32 cellular contexts compared by ENCODE assay signal in the genomic region with DNA sequence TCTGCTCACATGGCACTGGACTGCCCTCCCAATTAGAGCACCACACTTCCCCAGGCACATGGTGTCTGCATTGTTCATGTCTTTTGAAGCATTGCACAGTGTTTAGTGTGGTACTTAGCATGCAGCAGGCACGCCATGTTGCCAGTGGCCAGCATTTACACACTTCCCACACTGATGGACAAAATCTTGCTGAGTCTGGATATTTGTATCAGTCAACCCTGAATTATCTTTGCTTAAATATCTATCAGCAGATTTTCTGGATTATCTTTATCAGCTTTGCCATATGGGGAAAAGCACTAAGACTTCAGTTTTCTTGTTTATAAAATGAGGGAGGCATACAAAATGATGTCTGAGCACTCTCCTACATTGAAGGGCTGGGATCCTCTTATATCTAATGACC.
"Had no signal": no experiment of that assay in that cellular context is flagged by ENCODE, and none has a peak within 500 bp of the region (broad histone marks: within the 10 kb centered on the region; RNA-seq: fewer than 3 reads in every experiment).

No MANE protein-coding gene starts in this region.

- H3K9me3 ChIP-seq: adrenal gland, body of pancreas, esophagus muscularis mucosa, gastroesophageal sphincter had no signal

- H3K36me3 ChIP-seq: adrenal gland, esophagus muscularis mucosa, gastroesophageal sphincter had no signal

- H3K27me3 ChIP-seq: adrenal gland, body of pancreas, esophagus muscularis mucosa, gastroesophageal sphincter had no signal

- H3K27ac Mint-ChIP-seq: activated CD4-positive, alpha-beta memory T cell treated with anti-CD3 and anti-CD28 coated beads for 36 hours; activated CD4-positive, alpha-beta T cell treated with anti-CD3 and anti-CD28 coated beads for 36 hours; activated CD4-positive, alpha-beta T cell treated with anti-CD3 and anti-CD28 coated beads, Interleukin-2, amount 10 ng/mL, durations not matched to agents 24 days and 14 days; activated CD8-positive, alpha-beta memory T cell treated with anti-CD3 and anti-CD28 coated beads, Interleukin-2, amount 10 ng/mL, durations not matched to agents 7 days and 5 days; activated CD8-positive, alpha-beta T cell treated with anti-CD3 and anti-CD28 coated beads, Interleukin-2, amount 10 ng/mL, durations not matched to agents 7 days and 5 days; activated naive CD4-positive, alpha-beta T cell treated with anti-CD3 and anti-CD28 coated beads for 36 hours; activated naive CD4-positive, alpha-beta T cell treated with anti-CD3 and anti-CD28 coated beads, Interleukin-2, amount 50 U/mL, for 24 hours; activated naive CD8-positive, alpha-beta T cell treated with anti-CD3 and anti-CD28 coated beads for 36 hours; activated naive CD8-positive, alpha-beta T cell treated with anti-CD3 and anti-CD28 coated beads, Interleukin-2, amount 50 U/mL, for 24 hours; activated T-helper 1 cell treated with anti-CD3 and anti-CD28 coated beads, Interleukin-12 subunit alpha, Interleukin-12 subunit beta, Interleukin-2, Interleukin-4 antibody, amounts not matched to agents 30 ng/mL and 10 ng/mL and 1 ng/mL, durations not matched to agents 14 hours and 24 hours and 36 hours; activated T-helper 2 cell treated with anti-CD3 and anti-CD28 coated beads, Interferon-gamma antibody, Interleukin-2, Interleukin-4, amounts not matched to agents 10 μg/mL and 5 μg/mL and 100 μg/mL, durations not matched to agents 14 hours and 24 hours and 36 hours; effector memory CD8-positive, alpha-beta T cell had no signal

- H3K9me3 Mint-ChIP-seq: activated CD4-positive, alpha-beta memory T cell treated with anti-CD3 and anti-CD28 coated beads for 36 hours; activated CD4-positive, alpha-beta T cell treated with anti-CD3 and anti-CD28 coated beads, Interleukin-2, amount 10 ng/mL, durations not matched to agents 24 days and 14 days; activated naive CD4-positive, alpha-beta T cell treated with anti-CD3 and anti-CD28 coated beads, Interleukin-2, amount 50 U/mL, for 24 hours; activated T-helper 1 cell treated with anti-CD3 and anti-CD28 coated beads, Interleukin-12 subunit alpha, Interleukin-12 subunit beta, Interleukin-2, Interleukin-4 antibody, amounts not matched to agents 30 ng/mL and 10 ng/mL and 1 ng/mL, durations not matched to agents 14 hours and 24 hours and 36 hours; activated T-helper 2 cell treated with anti-CD3 and anti-CD28 coated beads, Interferon-gamma antibody, Interleukin-2, Interleukin-4, amounts not matched to agents 10 μg/mL and 5 μg/mL and 100 μg/mL, durations not matched to agents 14 hours and 24 hours and 36 hours had no signal

- H3K27ac ChIP-seq: adrenal gland, body of pancreas, esophagus muscularis mucosa, gastroesophageal sphincter had no signal

- H3K4me1 ChIP-seq: adrenal gland, body of pancreas, esophagus muscularis mucosa, gastroesophageal sphincter had no signal

- H3K4me3 ChIP-seq: adrenal gland, body of pancreas, esophagus muscularis mucosa, gastroesophageal sphincter had no signal

- FAIRE-seq: colon had no signal

- H3K27me3 Mint-ChIP-seq: activated CD4-positive, alpha-beta memory T cell treated with anti-CD3 and anti-CD28 coated beads for 36 hours; activated CD4-positive, alpha-beta T cell treated with anti-CD3 and anti-CD28 coated beads for 36 hours; activated CD4-positive, alpha-beta T cell treated with anti-CD3 and anti-CD28 coated beads, Interleukin-2, amount 10 ng/mL, durations not matched to agents 24 days and 14 days; activated CD8-positive, alpha-beta memory T cell treated with anti-CD3 and anti-CD28 coated beads, Interleukin-2, amount 10 ng/mL, durations not matched to agents 7 days and 5 days; activated naive CD4-positive, alpha-beta T cell treated with anti-CD3 and anti-CD28 coated beads, Interleukin-2, amount 50 U/mL, for 24 hours; activated naive CD8-positive, alpha-beta T cell treated with anti-CD3 and anti-CD28 coated beads for 36 hours; activated naive CD8-positive, alpha-beta T cell treated with anti-CD3 and anti-CD28 coated beads, Interleukin-2, amount 50 U/mL, for 24 hours; effector memory CD8-positive, alpha-beta T cell had no signal

- H3K36me3 Mint-ChIP-seq: activated CD4-positive, alpha-beta memory T cell treated with anti-CD3 and anti-CD28 coated beads for 36 hours; activated CD8-positive, alpha-beta memory T cell treated with anti-CD3 and anti-CD28 coated beads, Interleukin-2, amount 10 ng/mL, durations not matched to agents 7 days and 5 days; activated naive CD4-positive, alpha-beta T cell treated with anti-CD3 and anti-CD28 coated beads, Interleukin-2, amount 50 U/mL, for 24 hours; activated naive CD8-positive, alpha-beta T cell treated with anti-CD3 and anti-CD28 coated beads for 36 hours had no signal

- DNase-seq: activated CD4-positive, alpha-beta memory T cell treated with anti-CD3 and anti-CD28 coated beads for 36 hours; activated CD4-positive, alpha-beta T cell treated with anti-CD3 and anti-CD28 coated beads for 36 hours; activated CD4-positive, alpha-beta T cell treated with anti-CD3 and anti-CD28 coated beads, Interleukin-2, amount 10 ng/mL, durations not matched to agents 24 days and 14 days; activated CD4-positive, CD25-positive, alpha-beta regulatory T cell; activated CD4-positive, CD25-positive, alpha-beta regulatory T cell treated with anti-CD3 and anti-CD28 coated beads, Interleukin-2, amount 50 U/mL, for 72 hours; activated CD8-positive, alpha-beta memory T cell treated with anti-CD3 and anti-CD28 coated beads, Interleukin-2, amount 10 ng/mL, durations not matched to agents 7 days and 5 days; activated CD8-positive, alpha-beta memory T cell treated with anti-CD3 and anti-CD28 coated beads, Interleukin-2, amount 50 U/mL, for 4 hours; activated CD8-positive, alpha-beta T cell treated with anti-CD3 and anti-CD28 coated beads, Interleukin-2, amount 10 ng/mL, durations not matched to agents 7 days and 5 days; activated effector memory CD4-positive, alpha-beta T cell treated with anti-CD3 and anti-CD28 coated beads, Interleukin-2, amount 50 U/mL, for 16 hours; activated naive CD4-positive, alpha-beta T cell treated with anti-CD3 and anti-CD28 coated beads for 36 hours; activated naive CD8-positive, alpha-beta T cell treated with anti-CD3 and anti-CD28 coated beads for 36 hours; activated naive CD8-positive, alpha-beta T cell treated with anti-CD3 and anti-CD28 coated beads, Interleukin-2, amount 50 U/mL, for 24 hours; activated T-cell treated with anti-CD3 and anti-CD28 coated beads, Interleukin-2, amount 50 U/mL, for 1 hour; activated T-cell treated with anti-CD3 and anti-CD28 coated beads, Interleukin-2, amount 50 U/mL, for 48 hours; adrenal gland; amygdala; aorta; body of pancreas; caudate nucleus; cortex of kidney; dermis blood vessel endothelial cell; effector CD4-positive, alpha-beta T cell; effector memory CD8-positive, alpha-beta T cell; erythroblast; foreskin melanocyte; T-helper 2 cell had no signal

- H3K4me3 Mint-ChIP-seq: activated CD4-positive, alpha-beta memory T cell treated with anti-CD3 and anti-CD28 coated beads for 36 hours; activated CD4-positive, alpha-beta T cell treated with anti-CD3 and anti-CD28 coated beads for 36 hours; activated CD4-positive, alpha-beta T cell treated with anti-CD3 and anti-CD28 coated beads, Interleukin-2, amount 10 ng/mL, durations not matched to agents 24 days and 14 days; activated CD8-positive, alpha-beta memory T cell treated with anti-CD3 and anti-CD28 coated beads, Interleukin-2, amount 10 ng/mL, durations not matched to agents 7 days and 5 days; activated CD8-positive, alpha-beta T cell treated with anti-CD3 and anti-CD28 coated beads, Interleukin-2, amount 10 ng/mL, durations not matched to agents 7 days and 5 days; activated naive CD4-positive, alpha-beta T cell treated with anti-CD3 and anti-CD28 coated beads for 36 hours; activated naive CD4-positive, alpha-beta T cell treated with anti-CD3 and anti-CD28 coated beads, Interleukin-2, amount 50 U/mL, for 24 hours; activated naive CD8-positive, alpha-beta T cell treated with anti-CD3 and anti-CD28 coated beads for 36 hours; activated naive CD8-positive, alpha-beta T cell treated with anti-CD3 and anti-CD28 coated beads, Interleukin-2, amount 50 U/mL, for 24 hours; activated T-helper 1 cell treated with anti-CD3 and anti-CD28 coated beads, Interleukin-12 subunit alpha, Interleukin-12 subunit beta, Interleukin-2, Interleukin-4 antibody, amounts not matched to agents 30 ng/mL and 10 ng/mL and 1 ng/mL, durations not matched to agents 14 hours and 24 hours and 36 hours; effector memory CD8-positive, alpha-beta T cell had no signal

- H3K4me1 Mint-ChIP-seq: activated CD4-positive, alpha-beta T cell treated with anti-CD3 and anti-CD28 coated beads for 36 hours; activated CD4-positive, alpha-beta T cell treated with anti-CD3 and anti-CD28 coated beads, Interleukin-2, amount 10 ng/mL, durations not matched to agents 24 days and 14 days; activated CD8-positive, alpha-beta memory T cell treated with anti-CD3 and anti-CD28 coated beads, Interleukin-2, amount 10 ng/mL, durations not matched to agents 7 days and 5 days; activated naive CD4-positive, alpha-beta T cell treated with anti-CD3 and anti-CD28 coated beads, Interleukin-2, amount 50 U/mL, for 24 hours; activated naive CD8-positive, alpha-beta T cell treated with anti-CD3 and anti-CD28 coated beads for 36 hours; activated naive CD8-positive, alpha-beta T cell treated with anti-CD3 and anti-CD28 coated beads, Interleukin-2, amount 50 U/mL, for 24 hours had no signal

- ATAC-seq: activated CD4-positive, alpha-beta T cell treated with anti-CD3 and anti-CD28 coated beads for 36 hours; activated CD8-positive, alpha-beta memory T cell treated with anti-CD3 and anti-CD28 coated beads, Interleukin-2, amount 10 ng/mL, durations not matched to agents 7 days and 5 days; activated CD8-positive, alpha-beta T cell treated with anti-CD3 and anti-CD28 coated beads, Interleukin-2, amount 10 ng/mL, durations not matched to agents 7 days and 5 days; activated naive CD8-positive, alpha-beta T cell treated with anti-CD3 and anti-CD28 coated beads, Interleukin-2, amount 50 U/mL, for 24 hours; body of pancreas; effector memory CD8-positive, alpha-beta T cell; gastroesophageal sphincter had no signal
